ENCODE assay signal across 23 cellular contexts in the genomic region with DNA sequence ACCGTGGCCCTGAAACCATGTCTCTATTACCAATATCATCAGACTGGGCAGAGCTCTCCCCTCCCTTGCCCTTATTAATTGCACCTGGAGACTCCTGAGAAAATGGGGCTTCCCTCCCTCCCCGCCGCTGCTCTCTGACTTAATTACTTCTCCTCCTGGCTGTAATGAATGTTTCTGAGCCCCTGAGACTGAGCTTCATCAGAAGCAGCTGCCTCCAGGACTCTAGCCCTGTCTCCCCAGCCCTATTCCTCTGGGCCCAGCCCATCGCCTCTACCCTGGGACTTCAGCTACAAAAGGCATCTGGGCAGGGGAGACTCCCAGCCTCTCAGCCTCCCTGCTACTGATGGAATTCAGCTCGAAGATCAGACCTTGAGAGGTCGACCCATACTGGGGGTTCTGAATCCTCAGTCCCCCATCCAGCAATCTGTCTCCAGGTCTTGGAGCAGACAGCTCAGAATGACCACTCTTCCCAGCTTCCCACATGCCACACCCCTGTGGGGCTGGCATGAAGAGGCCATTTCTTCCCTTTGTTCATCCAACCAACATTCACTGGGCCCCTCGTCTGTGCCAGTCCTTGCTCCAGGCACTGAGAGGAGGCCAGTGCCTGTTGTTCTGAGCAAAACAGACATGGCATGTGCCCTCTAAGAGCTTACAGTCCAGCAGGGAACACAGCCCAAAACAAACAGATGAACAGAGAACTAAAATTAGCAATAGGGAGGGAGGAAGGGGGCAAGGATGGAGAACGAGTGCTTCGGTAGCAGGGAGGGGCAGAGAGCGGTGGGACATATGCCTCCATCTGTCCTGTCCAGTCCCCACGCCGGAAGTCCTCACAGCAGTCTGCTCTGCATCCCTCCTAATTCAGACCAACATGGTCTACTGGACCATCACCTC. TPM values are rescaled to one million over a fixed set of nuclear protein-coding genes. Genes with fewer than 3 reads are reported as not detected.
"Had no signal": no experiment of that assay in that cellular context is flagged by ENCODE, and none has a peak within 500 bp of the region (broad histone marks: within the 10 kb centered on the region; RNA-seq: fewer than 3 reads in every experiment).

No MANE protein-coding gene starts in this region.

- H3K36me3 Mint-ChIP-seq: activated naive CD8-positive, alpha-beta T cell treated with anti-CD3 and anti-CD28 coated beads for 36 hours; naive thymus-derived CD8-positive, alpha-beta T cell had no signal

- H3K9me3 Mint-ChIP-seq: activated naive CD8-positive, alpha-beta T cell treated with anti-CD3 and anti-CD28 coated beads for 36 hours; effector memory CD8-positive, alpha-beta T cell; naive thymus-derived CD8-positive, alpha-beta T cell; T-helper 2 cell treated with Interferon-gamma antibody and Interleukin-4, amounts not matched to agents 5 μg/mL and 100 μg/mL, for 36 hours had no signal

- H3K4me3 Mint-ChIP-seq: activated CD4-positive, alpha-beta T cell treated with anti-CD3 and anti-CD28 coated beads for 36 hours; activated naive CD8-positive, alpha-beta T cell treated with anti-CD3 and anti-CD28 coated beads for 36 hours; effector memory CD8-positive, alpha-beta T cell; naive thymus-derived CD8-positive, alpha-beta T cell; T-helper 2 cell treated with Interferon-gamma antibody and Interleukin-4, amounts not matched to agents 5 μg/mL and 100 μg/mL, for 36 hours had no signal

- H3K4me3 ChIP-seq: pancreas, tibial artery had no signal

- H3K4me1 Mint-ChIP-seq: activated naive CD8-positive, alpha-beta T cell treated with anti-CD3 and anti-CD28 coated beads for 36 hours had no signal

- H3K27ac Mint-ChIP-seq: activated CD4-positive, alpha-beta T cell treated with anti-CD3 and anti-CD28 coated beads for 36 hours; activated naive CD8-positive, alpha-beta T cell treated with anti-CD3 and anti-CD28 coated beads for 36 hours; effector memory CD8-positive, alpha-beta T cell; T-helper 2 cell treated with Interferon-gamma antibody and Interleukin-4, amounts not matched to agents 5 μg/mL and 100 μg/mL, for 36 hours had no signal

- H3K36me3 ChIP-seq: pancreas, tibial artery had no signal

- ATAC-seq: activated CD4-positive, alpha-beta T cell treated with anti-CD3 and anti-CD28 coated beads for 36 hours; effector memory CD8-positive, alpha-beta T cell; naive thymus-derived CD8-positive, alpha-beta T cell had no signal

- FAIRE-seq: pancreas, TTC549 had no signal

- DNase-seq: activated CD4-positive, alpha-beta T cell treated with anti-CD3 and anti-CD28 coated beads for 36 hours; activated CD4-positive, alpha-beta T cell treated with anti-CD3 and anti-CD28 coated beads, Interleukin-2, amount 50 U/mL, for 48 hours; activated naive CD8-positive, alpha-beta T cell treated with anti-CD3 and anti-CD28 coated beads for 36 hours; amniotic stem cell; dermis blood vessel endothelial cell; effector memory CD8-positive, alpha-beta T cell; foreskin fibroblast; mesenchymal stem cell; naive thymus-derived CD8-positive, alpha-beta T cell; pancreas; stimulated activated CD4-positive, alpha-beta T cell treated with anti-CD3 and anti-CD28 coated beads, Interleukin-12 subunit alpha, Interleukin-12 subunit beta, amount 100 ng/mL, for 4 hours; stimulated activated CD4-positive, alpha-beta T cell treated with anti-CD3 and anti-CD28 coated beads, Interleukin-1b, Interleukin-23, amount 100 ng/mL, for 48 hours; stimulated activated CD8-positive, alpha-beta memory T cell treated with anti-CD3 and anti-CD28 coated beads, Interleukin-4, amount 100 ng/mL, for 48 hours; stimulated activated naive CD4-positive, alpha-beta T cell treated with Interleukin-2 at 50 U/mL for 16 hours; tibial artery had no signal

- H3K9me3 ChIP-seq: pancreas, tibial artery had no signal

- H3K27ac ChIP-seq: pancreas, tibial artery had no signal

RNA-seq across cellular contexts. Expression of a gene that starts 33.6 kb away (rescaled TPM):
- total RNA-seq: activated CD4-positive, alpha-beta T cell treated with anti-CD3 and anti-CD28 coated beads for 36 hours; activated naive CD8-positive, alpha-beta T cell treated with anti-CD3 and anti-CD28 coated beads for 36 hours; dermis blood vessel endothelial cell; kidney epithelial cell; lower leg skin; mucosa of gallbladder; naive thymus-derived CD8-positive, alpha-beta T cell; renal cortical epithelial cell; subcutaneous adipose tissue; urinary bladder had no signal
- polyA plus RNA-seq: naive thymus-derived CD8-positive, alpha-beta T cell; urinary bladder had no signal

RNA-seq across cellular contexts. Expression of a gene that starts 45.1 kb away (rescaled TPM):
- total RNA-seq: activated CD4-positive, alpha-beta T cell treated with anti-CD3 and anti-CD28 coated beads for 36 hours; activated naive CD8-positive, alpha-beta T cell treated with anti-CD3 and anti-CD28 coated beads for 36 hours; dermis blood vessel endothelial cell; kidney epithelial cell; lower leg skin; mucosa of gallbladder; naive thymus-derived CD8-positive, alpha-beta T cell; renal cortical epithelial cell; subcutaneous adipose tissue; urinary bladder had no signal
- polyA plus RNA-seq: naive thymus-derived CD8-positive, alpha-beta T cell; urinary bladder had no signal
